ENCODE assay signal across 12 cellular contexts in genomic region chr17:40178660-40179059, GRCh38. TPM values are rescaled to one million over a fixed set of nuclear protein-coding genes. Genes with fewer than 3 reads are reported as not detected.
DNase-seq lines count a peak whose midpoint lies in the region; ATAC-seq and TF ChIP-seq lines count a peak whose summit lies in the region.
"Had no signal": no experiment of that assay in that cellular context is flagged by ENCODE, and none has a peak within 500 bp of the region (broad histone marks: within the 10 kb centered on the region; RNA-seq: fewer than 3 reads in every experiment).

No MANE protein-coding gene starts in this region.

- H3K36me3 ChIP-seq in GM23338 (ENCODE audit: insufficient read depth) (no peaks in the 10 kb centered on the region), rectal smooth muscle tissue (ENCODE audit: control insufficient read depth, insufficient read depth, low read length) (no peaks in the 10 kb centered on the region), adrenal gland (replicated peaks in 1 of 2) (peaks cover 0 to 13% of the 10 kb centered on the region in 2 donors)
- H3K36me3 ChIP-seq: cardiac muscle cell had no signal

- H3K4me1 Mint-ChIP-seq in GM23338 (peaks cover 32% of the 10 kb centered on the region), T-cell (peaks cover 6 to 10% (median 9%) of the 10 kb centered on the region in 3 donors)

- no peak for TF ChIP-seq POLR2A in adrenal gland (IDR thresholded peaks at IDR 0.05)

- DNase-seq in GM23338 (ENCODE audit: low spot score) = no peak
- DNase-seq in T-cell = no peak
- no peak for DNase-seq in epithelial cell of prostate (ENCODE audit: low read depth, low spot score)
- DNase-seq in adrenal gland = no peak
- no peak for DNase-seq in GM13976 (ENCODE audit: low spot score)
- DNase-seq: DND-41, foreskin fibroblast, Karpas-422 had no signal

- TF ChIP-seq CTCF in GM23338 (conservative IDR thresholded peaks at IDR 0.05; ENCODE audit: low read depth in 2 of 2) = no peak
- no peak for TF ChIP-seq CTCF in adrenal gland (IDR thresholded peaks at IDR 0.05)
- no peak for TF ChIP-seq CTCF in GM13976 (IDR thresholded peaks at IDR 0.05; ENCODE audit: borderline replicate concordance, control extremely low read depth, extremely low read depth, insufficient read depth, missing control alignments)

- in situ Hi-C loops in GM13976 (cut with MboI; ENCODE audit: low sequenced_read_pairs, unreplicated experiment) = no loop called here

- no peaks in the 10 kb centered on the region for H3K79me2 ChIP-seq in GM23338 (replicated peaks; ENCODE audit: insufficient read depth)

- H3K4me3 Mint-ChIP-seq in GM23338 = peak overlapping the region; percentile 67
- peak overlapping the region; percentile 25 to 66 (median 59) for H3K4me3 Mint-ChIP-seq in T-cell

- H3K9me2 ChIP-seq in GM23338 (ENCODE audit: insufficient read depth) = no peaks in the 10 kb centered on the region

- POLR2A ChIA-PET in T-cell (lab: Charles Lee) = interaction anchor here in 1 of 2 donors (0.6 kb wide), 1 partner anchor 222 kb away, joined by 3 read pairs; no protein-coding TSS in a partner anchor

- CTCF ChIA-PET in T-cell (lab: Charles Lee) = no interaction called here

- intact Hi-C loops in adrenal gland (cut with DNase I) = loop anchor here in 1 of 2 donors (10.0 kb wide), 1 partner anchor 124 kb away; the partner anchor contains the start of gene MED24

- H2AFZ ChIP-seq in GM23338 = no peak overlapping the region

- no peak; the same call in 2 of the 3 replicates for ATAC-seq in GM23338
- ATAC-seq in T-cell (replicated peaks in 1 of 4) = no peak
- ATAC-seq in HG03457 (IDR thresholded peaks at IDR 0.05; ENCODE audit: unreplicated experiment) = no peak
- ATAC-seq in GM18520 (IDR thresholded peaks at IDR 0.05; ENCODE audit: unreplicated experiment) = no peak

- peaks cover 8% of the 10 kb centered on the region; the same call in 1 of the 2 replicates for H4K20me1 ChIP-seq in GM23338 (replicated peaks; ENCODE audit: insufficient read depth)

- peak overlapping the region; percentile 90 for H3K4me3 ChIP-seq in GM23338
- peak overlapping the region; percentile 62 for H3K4me3 ChIP-seq in rectal smooth muscle tissue (ENCODE audit: low read length)
- no peak overlapping the region for H3K4me3 ChIP-seq in adrenal gland

- H3K27ac ChIP-seq in GM23338 (ENCODE audit: low read depth) = no peak overlapping the region
- peak overlapping the region; percentile 97 for H3K27ac ChIP-seq in epithelial cell of prostate
- H3K27ac ChIP-seq in rectal smooth muscle tissue (ENCODE audit: low read depth, low read length) = no peak overlapping the region
- no peak overlapping the region for H3K27ac ChIP-seq in adrenal gland
- H3K27ac ChIP-seq: cardiac muscle cell had no signal

- no peak overlapping the region for H3K27ac Mint-ChIP-seq in GM23338
- H3K27ac Mint-ChIP-seq in T-cell = no peak overlapping the region

- peaks cover 11% of the 10 kb centered on the region; the same call in 1 of the 2 replicates for H3F3A ChIP-seq in GM23338 (replicated peaks; ENCODE audit: low read depth)

- H3K27me3 Mint-ChIP-seq in GM23338 (ENCODE audit: insufficient read depth, low read depth, poor library complexity) (peaks cover 12% of the 10 kb centered on the region), T-cell (no peaks in the 10 kb centered on the region)

- no peaks in the 10 kb centered on the region for H3K9me3 ChIP-seq in adrenal gland (replicated peaks in 1 of 3)

- H3K36me3 Mint-ChIP-seq in GM23338 (ENCODE audit: low read depth) = peaks cover 16% of the 10 kb centered on the region
- peaks cover 3% of the 10 kb centered on the region for H3K36me3 Mint-ChIP-seq in T-cell

- no peaks in the 10 kb centered on the region for H3K27me3 ChIP-seq in GM23338 (ENCODE audit: insufficient read depth)
- no peaks in the 10 kb centered on the region for H3K27me3 ChIP-seq in rectal smooth muscle tissue (ENCODE audit: control insufficient read depth, insufficient read depth, low read length)
- no peaks in the 10 kb centered on the region for H3K27me3 ChIP-seq in adrenal gland
- H3K27me3 ChIP-seq: cardiac muscle cell had no signal

- no peaks in the 10 kb centered on the region; the same call in 2 of the 3 replicates for H3K9me3 Mint-ChIP-seq in GM23338
- H3K9me3 Mint-ChIP-seq in T-cell = no peaks in the 10 kb centered on the region

- H3K4me2 ChIP-seq in GM23338 = peak overlapping the region; percentile 99

- H3K4me1 ChIP-seq in GM23338 (ENCODE audit: insufficient read depth) (no peaks in the 10 kb centered on the region; the same call in 1 of the 2 replicates), rectal smooth muscle tissue (ENCODE audit: control insufficient read depth, insufficient read depth, low read length) (no peaks in the 10 kb centered on the region), adrenal gland (replicated peaks in 1 of 2) (peaks cover 12 to 24% of the 10 kb centered on the region in 2 donors)

- WGBS in adrenal gland, 4 donors = 88 to 98% (median 95%) methylated on average over 5 to 7 of the region's 7 CpGs

- H3K9ac ChIP-seq in rectal smooth muscle tissue (ENCODE audit: low read length) = peak overlapping the region; percentile 52

TF ChIP-seq in GM23338, 12 proteins besides CTCF, POLR2A, EP300 and RAD21:
- no peak for TF ChIP-seq EZH2phosphoT487 (IDR thresholded peaks at IDR 0.05; ENCODE audit: unreplicated experiment)
- no peak for TF ChIP-seq EZH2 (IDR thresholded peaks at IDR 0.05; ENCODE audit: low read depth, unreplicated experiment)
- TF ChIP-seq NANOG (IDR thresholded peaks at IDR 0.05; ENCODE audit: borderline replicate concordance) = no peak
- TF ChIP-seq POLR2AphosphoS5 (IDR thresholded peaks at IDR 0.05; ENCODE audit: low read depth) = no peak
- no peak for TF ChIP-seq JUNB (IDR thresholded peaks at IDR 0.05; ENCODE audit: unreplicated experiment)
- TF ChIP-seq ZNF114 (CRISPR knock-in tag; IDR thresholded peaks at IDR 0.05) = no peak
- no peak for TF ChIP-seq CREB1 (CRISPR knock-in tag; IDR thresholded peaks at IDR 0.05; ENCODE audit: low read depth)
- TF ChIP-seq STAT1 (IDR thresholded peaks at IDR 0.05; ENCODE audit: unreplicated experiment) = no peak

RNA-seq across cellular contexts. Expression of gene RAPGEFL1, which starts 1.4 kb away (rescaled TPM):
- total RNA-seq in GM23338 (2014; rRNA removed; shearing (Covaris generic)) = 10.4 and 14.0 TPM in 2 replicates
- 5.0 and 6.7 TPM in 2 replicates for polyA plus RNA-seq in GM23338 (2016; fragmentation: Nextera tagmentation; extraction: Ambion mirVana)
- 1 to 10 TPM; 4.6 to 10.0 (median 6.2) TPM for total RNA-seq in T-cell
- total RNA-seq in adrenal gland = 1 to 10 TPM in 7 of 8 donors, under 1 TPM in 1; 0.24 to 5.7 (median 4.0) TPM
- polyA plus RNA-seq in adrenal gland = 10 to 100 TPM in 1 of 3 donors, 1 to 10 TPM in 2; 1.7 to 18.5 (median 7.3) TPM

RNA-seq across cellular contexts. Expression of gene CASC3, which starts 38.3 kb away (rescaled TPM):
- 76.1 and 82.9 TPM in 2 replicates for total RNA-seq in GM23338 (2014; rRNA removed; shearing (Covaris generic))
- polyA plus RNA-seq in GM23338 (2016; fragmentation: Nextera tagmentation; extraction: Ambion mirVana) (34.4 and 37.5 TPM in 2 replicates), adrenal gland (10 to 100 TPM; 36.2 to 65.1 (median 57.5) TPM)
- total RNA-seq in T-cell (100 to 1,000 TPM; 116 to 161 (median 126) TPM), adrenal gland (10 to 100 TPM; 36.2 to 72.4 (median 61.7) TPM)

RNA-seq across cellular contexts. Expression of gene WIPF2, which starts 40.4 kb away (rescaled TPM):
- total RNA-seq in GM23338 (2014; rRNA removed; shearing (Covaris generic)) = 9.2 and 10.8 TPM in 2 replicates
- polyA plus RNA-seq in GM23338 (2016; fragmentation: Nextera tagmentation; extraction: Ambion mirVana) (9.2 and 11.7 TPM in 2 replicates), adrenal gland (10 to 100 TPM in 2 of 3 donors, 1 to 10 TPM in 1; 5.7 to 17.8 (median 13.0) TPM)
- total RNA-seq in T-cell (10 to 100 TPM; 23.1 to 42.1 (median 32.1) TPM), adrenal gland (10 to 100 TPM in 7 of 8 donors, 1 to 10 TPM in 1; 8.0 to 30.2 (median 20.9) TPM)

RNA-seq across cellular contexts. Expression of gene MSL1, which starts 56.9 kb away (rescaled TPM):
- 52.5 and 56.5 TPM in 2 replicates for total RNA-seq in GM23338 (2014; rRNA removed; shearing (Covaris generic))
- polyA plus RNA-seq in GM23338 (2016; fragmentation: Nextera tagmentation; extraction: Ambion mirVana) (14.3 and 16.2 TPM in 2 replicates), adrenal gland (100 to 1,000 TPM in 2 of 3 donors, 10 to 100 TPM in 1; 74.2 to 143 (median 128) TPM)
- total RNA-seq in T-cell (100 to 1,000 TPM; 106 to 136 (median 115) TPM), adrenal gland (100 to 1,000 TPM in 1 of 8 donors, 10 to 100 TPM in 7; 47.8 to 100 (median 69.1) TPM)

Comparison
In these comparisons a context has a peak if more than half of its experiments do, and no peak if none do; other contexts are left out.
1. H3K4me3 ChIP-seq: peak in GM23338 (single experiment) and rectal smooth muscle tissue (single experiment); none in adrenal gland (0 of 4).